Comparison of ENCODE assay signal across 20 cellular contexts in genomic region chr6:108844632-108845031, GRCh38.
"Had no signal": no experiment of that assay in that cellular context is flagged by ENCODE, and none has a peak within 500 bp of the region (broad histone marks: within the 10 kb centered on the region; RNA-seq: fewer than 3 reads in every experiment).

No MANE protein-coding gene starts in this region.

- H2AFZ ChIP-seq: hepatocyte had no signal

- H3K27me3 ChIP-seq: dorsolateral prefrontal cortex, hepatocyte, right lobe of liver, suprapubic skin, thyroid gland had no signal

- H3K4me2 ChIP-seq: hepatocyte had no signal

- ATAC-seq: left cardiac atrium; left ventricle myocardium superior; psoas muscle; right lobe of liver; stimulated activated effector memory CD8-positive, alpha-beta T cell treated with anti-CD3 and anti-CD28 coated beads, Interleukin-12 subunit alpha, Interleukin-12 subunit beta, amount 100 ng/mL, for 72 hours; stimulated activated naive CD8-positive, alpha-beta T cell treated with anti-CD3 and anti-CD28 coated beads, Interleukin-15, Interleukin-2, amounts not matched to agents 100 U/mL and 50 U/mL, for 24 hours had no signal

- DNase-seq: dorsolateral prefrontal cortex; effector CD8-positive, alpha-beta T cell; foreskin melanocyte; head of caudate nucleus; kidney; left cardiac atrium; left ventricle myocardium superior; mesenchymal stem cell; midbrain; psoas muscle; retina; right lobe of liver; stimulated activated CD4-positive, alpha-beta T cell treated with anti-CD3 and anti-CD28 coated beads, Interleukin-4, amount 100 ng/mL, for 1 hour; stimulated activated CD8-positive, alpha-beta memory T cell treated with anti-CD3 and anti-CD28 coated beads, Interleukin-4, amount 100 ng/mL, for 48 hours; stimulated activated naive CD8-positive, alpha-beta T cell treated with anti-CD3 and anti-CD28 coated beads, Interleukin-15, Interleukin-2, amounts not matched to agents 100 U/mL and 50 U/mL, for 24 hours; thyroid gland had no signal

- H3K9me3 ChIP-seq: psoas muscle, right lobe of liver, suprapubic skin, thyroid gland had no signal

- H3K36me3 ChIP-seq: right lobe of liver, suprapubic skin, thyroid gland had no signal

- H3K4me3 ChIP-seq: dorsolateral prefrontal cortex, hepatocyte, lung, psoas muscle, right lobe of liver, suprapubic skin, thyroid gland had no signal

- H3K27ac ChIP-seq: dorsolateral prefrontal cortex, hepatocyte, psoas muscle, right lobe of liver, suprapubic skin, thyroid gland had no signal
